6 cellular contexts compared by ENCODE assay signal in genomic region chr19:58304748-58305064, GRCh38. TPM values are rescaled to one million over a fixed set of nuclear protein-coding genes. Genes with fewer than 3 reads are reported as not detected.
A peak's percentile ranks its signal among the peaks of the same experiment; 100 is the strongest.
DNase-seq lines count a peak whose midpoint lies in the region; ATAC-seq and TF ChIP-seq lines count a peak whose summit lies in the region.

No MANE protein-coding gene starts in this region.

- H3K79me2 ChIP-seq in mesendoderm (ENCODE audit: control insufficient read depth, insufficient read depth, low read length): peaks cover 4% of the 10 kb centered on the region

- peak overlapping the region; percentile 96 for H3K27ac Mint-ChIP-seq in activated T-helper 1 cell treated with anti-CD3 and anti-CD28 coated beads, Interleukin-12 subunit alpha, Interleukin-12 subunit beta, Interleukin-2, Interleukin-4 antibody, amounts not matched to agents 30 ng/mL and 10 ng/mL and 1 ng/mL, durations not matched to agents 14 hours and 24 hours and 36 hours

- no peak overlapping the region for H3K4me3 ChIP-seq in mesendoderm (ENCODE audit: low read length)

- H3K4ac ChIP-seq in mesendoderm (ENCODE audit: low read depth, low read length): no peak overlapping the region

- peaks cover 62% of the 10 kb centered on the region for H3K36me3 Mint-ChIP-seq in activated T-helper 1 cell treated with anti-CD3 and anti-CD28 coated beads, Interleukin-12 subunit alpha, Interleukin-12 subunit beta, Interleukin-2, Interleukin-4 antibody, amounts not matched to agents 30 ng/mL and 10 ng/mL and 1 ng/mL, durations not matched to agents 14 hours and 24 hours and 36 hours (ENCODE audit: low read depth)

- no peak overlapping the region for H2BK120ac ChIP-seq in mesendoderm (ENCODE audit: low read depth, low read length)

- H4K8ac ChIP-seq in mesendoderm (ENCODE audit: low read depth, low read length): no peak overlapping the region

- no peak for DNase-seq in activated T-helper 1 cell treated with anti-CD3 and anti-CD28 coated beads, Interleukin-12 subunit alpha, Interleukin-12 subunit beta, Interleukin-2, Interleukin-4 antibody, amounts not matched to agents 30 ng/mL and 10 ng/mL and 1 ng/mL, durations not matched to agents 14 hours and 24 hours and 36 hours (ENCODE audit: low spot score)
- DNase-seq in mesendoderm (no peak), NCI-H748 treated with DMSO at 0.1 percent for 48 hours (lab: John Stamatoyannopoulos, UW) (no peak), erythroblast (lab: John Stamatoyannopoulos, UW) (no peak)

- H3K4me1 Mint-ChIP-seq in activated T-helper 1 cell treated with anti-CD3 and anti-CD28 coated beads, Interleukin-12 subunit alpha, Interleukin-12 subunit beta, Interleukin-2, Interleukin-4 antibody, amounts not matched to agents 30 ng/mL and 10 ng/mL and 1 ng/mL, durations not matched to agents 14 hours and 24 hours and 36 hours (ENCODE audit: low read depth): peaks cover 43% of the 10 kb centered on the region

- H3K23ac ChIP-seq in mesendoderm (ENCODE audit: low read length): no peak overlapping the region

- no peak overlapping the region for H2BK15ac ChIP-seq in mesendoderm (replicated peaks; ENCODE audit: low read depth)

- peaks cover 17% of the 10 kb centered on the region for H3K9me3 Mint-ChIP-seq in activated T-helper 1 cell treated with anti-CD3 and anti-CD28 coated beads, Interleukin-12 subunit alpha, Interleukin-12 subunit beta, Interleukin-2, Interleukin-4 antibody, amounts not matched to agents 30 ng/mL and 10 ng/mL and 1 ng/mL, durations not matched to agents 14 hours and 24 hours and 36 hours

- TF ChIP-seq POLR2A in erythroblast (IDR thresholded peaks at IDR 0.05; ENCODE audit: low read length): no peak

- H3K18ac ChIP-seq in mesendoderm (ENCODE audit: low read length): no peak overlapping the region

- no peak overlapping the region for H2AK5ac ChIP-seq in mesendoderm (ENCODE audit: low read length)

- intact Hi-C loops in activated T-helper 1 cell treated with anti-CD3 and anti-CD28 coated beads, Interleukin-12 subunit alpha, Interleukin-12 subunit beta, Interleukin-2, Interleukin-4 antibody, amounts not matched to agents 30 ng/mL and 10 ng/mL and 1 ng/mL, durations not matched to agents 14 hours and 24 hours and 36 hours (cut with micrococcal nuclease): loop anchor here (1.0 to 10.0 kb wide), 19 partner anchors 22 to 1020 kb away; partner anchors contain the start of genes RPS5, ZBTB45, ZNF132 and ZNF274

- no peak overlapping the region for H4K5ac ChIP-seq in mesendoderm (ENCODE audit: low read length)

- ATAC-seq in GM19035 (IDR thresholded peaks at IDR 0.05; ENCODE audit: unreplicated experiment) (peak; percentile 16), HG02938 (IDR thresholded peaks at IDR 0.05; ENCODE audit: unreplicated experiment) (no peak)

- WGBS in mesendoderm (ENCODE audit: extremely low coverage, insufficient coverage, low lambda C conversion rate): no CpG with 5 or more reads among the region's 7 CpGs

- H3K4me2 ChIP-seq in mesendoderm (ENCODE audit: low read length): peak overlapping the region; percentile 56

- H3K27me3 ChIP-seq in mesendoderm (ENCODE audit: insufficient read depth, low read length, poor library complexity): no peaks in the 10 kb centered on the region

- H3K56ac ChIP-seq in mesendoderm (ENCODE audit: low read length): peak overlapping the region; percentile 72

- H3K36me3 ChIP-seq in mesendoderm (ENCODE audit: control insufficient read depth, insufficient read depth, low read length): peaks cover 4% of the 10 kb centered on the region

- H3K27ac ChIP-seq in mesendoderm (ENCODE audit: low read depth, low read length): no peak overlapping the region

- H2BK5ac ChIP-seq in mesendoderm (ENCODE audit: low read length): no peak overlapping the region

- peak overlapping the region; percentile 97 for H3K4me3 Mint-ChIP-seq in activated T-helper 1 cell treated with anti-CD3 and anti-CD28 coated beads, Interleukin-12 subunit alpha, Interleukin-12 subunit beta, Interleukin-2, Interleukin-4 antibody, amounts not matched to agents 30 ng/mL and 10 ng/mL and 1 ng/mL, durations not matched to agents 14 hours and 24 hours and 36 hours

- H3K79me1 ChIP-seq in mesendoderm (ENCODE audit: low read length): peaks cover 19% of the 10 kb centered on the region

- H3K27me3 Mint-ChIP-seq in activated T-helper 1 cell treated with anti-CD3 and anti-CD28 coated beads, Interleukin-12 subunit alpha, Interleukin-12 subunit beta, Interleukin-2, Interleukin-4 antibody, amounts not matched to agents 30 ng/mL and 10 ng/mL and 1 ng/mL, durations not matched to agents 14 hours and 24 hours and 36 hours (ENCODE audit: insufficient read depth): no peaks in the 10 kb centered on the region

- H3K9ac ChIP-seq in mesendoderm (ENCODE audit: low read length): peak overlapping the region; percentile 23

- peaks cover 3% of the 10 kb centered on the region for H3K4me1 ChIP-seq in mesendoderm (ENCODE audit: control insufficient read depth, low read depth, low read length)

RNA-seq across cellular contexts. Expression of gene ERVK3-1, which starts 0.5 kb away (rescaled TPM):
- 87.1 and 96.7 TPM in 2 replicates for total RNA-seq in activated T-helper 1 cell treated with anti-CD3 and anti-CD28 coated beads, Interleukin-12 subunit alpha, Interleukin-12 subunit beta, Interleukin-2, Interleukin-4 antibody, amounts not matched to agents 30 ng/mL and 10 ng/mL and 1 ng/mL, durations not matched to agents 14 hours and 24 hours and 36 hours
- 56.1 TPM for polyA plus RNA-seq in mesendoderm (2013, experiment 1 of 2)
- 56.2 TPM for polyA plus RNA-seq in mesendoderm (2013, experiment 2 of 2)

RNA-seq across cellular contexts. Expression of gene ZSCAN22, which starts 22.1 kb away (rescaled TPM):
- 4.7 and 4.8 TPM in 2 replicates for total RNA-seq in activated T-helper 1 cell treated with anti-CD3 and anti-CD28 coated beads, Interleukin-12 subunit alpha, Interleukin-12 subunit beta, Interleukin-2, Interleukin-4 antibody, amounts not matched to agents 30 ng/mL and 10 ng/mL and 1 ng/mL, durations not matched to agents 14 hours and 24 hours and 36 hours
- 1.9 TPM for polyA plus RNA-seq in mesendoderm (2013, experiment 1 of 2)
- polyA plus RNA-seq in mesendoderm (2013, experiment 2 of 2): 1.7 TPM

RNA-seq across cellular contexts. Expression of gene ZNF8, which starts 26.0 kb away (rescaled TPM):
- 4.0 and 4.4 TPM in 2 replicates for total RNA-seq in activated T-helper 1 cell treated with anti-CD3 and anti-CD28 coated beads, Interleukin-12 subunit alpha, Interleukin-12 subunit beta, Interleukin-2, Interleukin-4 antibody, amounts not matched to agents 30 ng/mL and 10 ng/mL and 1 ng/mL, durations not matched to agents 14 hours and 24 hours and 36 hours
- 5.4 TPM for polyA plus RNA-seq in mesendoderm (2013, experiment 1 of 2)
- polyA plus RNA-seq in mesendoderm (2013, experiment 2 of 2): 4.9 TPM

RNA-seq across cellular contexts. Expression of gene A1BG, which starts 48.6 kb away (rescaled TPM):
- 7.1 and 7.7 TPM in 2 replicates for total RNA-seq in activated T-helper 1 cell treated with anti-CD3 and anti-CD28 coated beads, Interleukin-12 subunit alpha, Interleukin-12 subunit beta, Interleukin-2, Interleukin-4 antibody, amounts not matched to agents 30 ng/mL and 10 ng/mL and 1 ng/mL, durations not matched to agents 14 hours and 24 hours and 36 hours
- polyA plus RNA-seq in mesendoderm (2013, experiment 1 of 2): 13.5 TPM
- 11.7 TPM for polyA plus RNA-seq in mesendoderm (2013, experiment 2 of 2)

RNA-seq across cellular contexts. Expression of gene ZNF497, which starts 57.8 kb away (rescaled TPM):
- 0.76 and 0.93 TPM in 2 replicates for total RNA-seq in activated T-helper 1 cell treated with anti-CD3 and anti-CD28 coated beads, Interleukin-12 subunit alpha, Interleukin-12 subunit beta, Interleukin-2, Interleukin-4 antibody, amounts not matched to agents 30 ng/mL and 10 ng/mL and 1 ng/mL, durations not matched to agents 14 hours and 24 hours and 36 hours
- polyA plus RNA-seq in mesendoderm (2013, experiment 1 of 2): 0.46 TPM
- polyA plus RNA-seq in mesendoderm (2013, experiment 2 of 2): 0.49 TPM
